ENCODE assay signal across 1 cellular context in the genomic region with DNA sequence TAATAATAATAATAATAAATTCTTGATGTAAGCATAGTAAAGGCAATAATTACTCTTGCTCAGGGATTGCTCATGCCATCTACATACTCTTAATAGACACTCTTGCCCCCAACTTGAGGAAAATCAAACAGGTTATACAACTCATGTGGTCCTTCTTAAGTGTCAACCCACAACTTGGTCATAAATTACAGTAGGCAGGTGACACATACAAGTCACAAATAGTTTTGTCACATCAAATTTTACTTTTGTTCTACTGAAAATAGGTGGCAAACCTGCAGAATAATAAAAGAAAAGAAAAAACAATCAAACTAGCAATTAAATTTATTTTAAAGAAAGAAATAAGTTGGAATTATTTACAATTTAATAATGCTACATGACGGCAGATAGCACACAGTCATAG.
TF ChIP-seq lines count a peak whose summit lies in the region.

No MANE protein-coding gene starts in this region.

TF ChIP-seq in IMR-90, 13 proteins besides CTCF, POLR2A, EP300 and RAD21:
- TF ChIP-seq NFE2L2 (IDR thresholded peaks at IDR 0.05; ENCODE audit: low read depth, low read length): no peak
- TF ChIP-seq MAFK (IDR thresholded peaks at IDR 0.05; ENCODE audit: low read depth, low read length): no peak
- TF ChIP-seq MXI1 (IDR thresholded peaks at IDR 0.05; ENCODE audit: borderline replicate concordance, low read depth, low read length): no peak
- no peak for TF ChIP-seq BHLHE40 (IDR thresholded peaks at IDR 0.05; ENCODE audit: low read depth, low read length)
- TF ChIP-seq CHD1 (IDR thresholded peaks at IDR 0.05; ENCODE audit: low read depth, low read length): no peak
- TF ChIP-seq, protein P1, sequence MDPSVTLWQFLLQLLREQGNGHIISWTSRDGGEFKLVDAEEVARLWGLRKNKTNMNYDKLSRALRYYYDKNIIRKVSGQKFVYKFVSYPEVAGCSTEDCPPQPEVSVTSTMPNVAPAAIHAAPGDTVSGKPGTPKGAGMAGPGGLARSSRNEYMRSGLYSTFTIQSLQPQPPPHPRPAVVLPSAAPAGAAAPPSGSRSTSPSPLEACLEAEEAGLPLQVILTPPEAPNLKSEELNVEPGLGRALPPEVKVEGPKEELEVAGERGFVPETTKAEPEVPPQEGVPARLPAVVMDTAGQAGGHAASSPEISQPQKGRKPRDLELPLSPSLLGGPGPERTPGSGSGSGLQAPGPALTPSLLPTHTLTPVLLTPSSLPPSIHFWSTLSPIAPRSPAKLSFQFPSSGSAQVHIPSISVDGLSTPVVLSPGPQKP (IDR thresholded peaks at IDR 0.05; ENCODE audit: borderline replicate concordance, low read depth, low read length): no peak
TF ChIP-seq in IMR-90: peak in this region for 0.
